Comparison of ENCODE assay signal across 25 cellular contexts in genomic region chr13:24716446-24716845, GRCh38. TPM values are rescaled to one million over a fixed set of nuclear protein-coding genes. Genes with fewer than 3 reads are reported as not detected.
"Had no signal": no experiment of that assay in that cellular context is flagged by ENCODE, and none has a peak within 500 bp of the region (broad histone marks: within the 10 kb centered on the region; RNA-seq: fewer than 3 reads in every experiment).

No MANE protein-coding gene starts in this region.

- H3K9me3 ChIP-seq: Peyer's patch, SJSA1 had no signal

- H3K27ac ChIP-seq: Peyer's patch, RWPE1, SJSA1 had no signal

- ATAC-seq: activated CD8-positive, alpha-beta memory T cell treated with anti-CD3 and anti-CD28 coated beads, Interleukin-2, amount 10 ng/mL, durations not matched to agents 7 days and 5 days had no signal

- H3K4me1 ChIP-seq: Peyer's patch, SJSA1 had no signal

- H3K4me3 ChIP-seq: Peyer's patch, SJSA1 had no signal

- H3K27ac Mint-ChIP-seq: activated B cell treated with CpG ODN at 0.5 μM for 24 hours; activated CD4-positive, alpha-beta T cell treated with anti-CD3 and anti-CD28 coated beads, Interleukin-2, amount 10 ng/mL, durations not matched to agents 24 days and 14 days; activated CD8-positive, alpha-beta memory T cell treated with anti-CD3 and anti-CD28 coated beads, Interleukin-2, amount 10 ng/mL, durations not matched to agents 7 days and 5 days; activated naive CD4-positive, alpha-beta T cell treated with anti-CD3 and anti-CD28 coated beads, Interleukin-2, amount 50 U/mL, for 24 hours; activated T-cell treated with anti-CD3 and anti-CD28 coated beads, Interleukin-2, amount 50 U/mL, for 24 hours; activated T-helper 1 cell treated with anti-CD3 and anti-CD28 coated beads, Interleukin-12 subunit alpha, Interleukin-12 subunit beta, Interleukin-2, Interleukin-4 antibody, amounts not matched to agents 30 ng/mL and 10 ng/mL and 1 ng/mL, durations not matched to agents 14 hours and 24 hours and 36 hours; T-helper 1 cell treated with Interleukin-12 subunit alpha and Interleukin-12 subunit beta and Interleukin-4 antibody, amounts not matched to agents 30 μg/mL and 1 μg/mL, for 36 hours had no signal

- H3K4me1 Mint-ChIP-seq: activated B cell treated with CpG ODN at 0.5 μM for 24 hours; activated naive CD4-positive, alpha-beta T cell treated with anti-CD3 and anti-CD28 coated beads, Interleukin-2, amount 50 U/mL, for 24 hours had no signal

- H3K36me3 ChIP-seq: Peyer's patch, SJSA1 had no signal

- H3K27me3 Mint-ChIP-seq: activated naive CD4-positive, alpha-beta T cell treated with anti-CD3 and anti-CD28 coated beads, Interleukin-2, amount 50 U/mL, for 24 hours had no signal

- DNase-seq: activated B cell treated with CpG ODN at 0.5 μM for 24 hours; activated CD4-positive, alpha-beta T cell treated with anti-CD3 and anti-CD28 coated beads for 1 hour; activated CD4-positive, alpha-beta T cell treated with anti-CD3 and anti-CD28 coated beads, Interleukin-2, amount 10 ng/mL, durations not matched to agents 24 days and 14 days; activated CD4-positive, alpha-beta T cell treated with anti-CD3 and anti-CD28 coated beads, Interleukin-2, amount 50 U/mL, for 48 hours; activated CD8-positive, alpha-beta memory T cell treated with anti-CD3 and anti-CD28 coated beads, Interleukin-2, amount 10 ng/mL, durations not matched to agents 7 days and 5 days; activated effector memory CD4-positive, alpha-beta T cell treated with Interleukin-2 at 50 U/mL for 16 hours; activated naive CD4-positive, alpha-beta T cell; activated T-cell treated with anti-CD3 and anti-CD28 coated beads, Interleukin-2, amount 50 U/mL, for 24 hours; aorta; central memory CD4-positive, alpha-beta T cell; MM.1S; NCI-H1105; NCI-H1436; NCI-H1694 treated with DMSO at 0.1 percent for 48 hours; NCI-H2081 treated with DMSO at 0.1 percent for 48 hours; NCI-H446; NCI-H524; Peyer's patch; SHP77 had no signal

- H3K27me3 ChIP-seq: Peyer's patch, SJSA1 had no signal

- H3K9me3 Mint-ChIP-seq: activated B cell treated with CpG ODN at 0.5 μM for 24 hours; activated CD4-positive, alpha-beta T cell treated with anti-CD3 and anti-CD28 coated beads, Interleukin-2, amount 10 ng/mL, durations not matched to agents 24 days and 14 days; activated naive CD4-positive, alpha-beta T cell treated with anti-CD3 and anti-CD28 coated beads, Interleukin-2, amount 50 U/mL, for 24 hours; activated T-cell treated with anti-CD3 and anti-CD28 coated beads, Interleukin-2, amount 50 U/mL, for 24 hours; activated T-helper 1 cell treated with anti-CD3 and anti-CD28 coated beads, Interleukin-12 subunit alpha, Interleukin-12 subunit beta, Interleukin-2, Interleukin-4 antibody, amounts not matched to agents 30 ng/mL and 10 ng/mL and 1 ng/mL, durations not matched to agents 14 hours and 24 hours and 36 hours; T-helper 1 cell treated with Interleukin-12 subunit alpha and Interleukin-12 subunit beta and Interleukin-4 antibody, amounts not matched to agents 30 μg/mL and 1 μg/mL, for 36 hours had no signal

- H3K4me3 Mint-ChIP-seq: activated B cell treated with CpG ODN at 0.5 μM for 24 hours; activated CD4-positive, alpha-beta T cell treated with anti-CD3 and anti-CD28 coated beads, Interleukin-2, amount 10 ng/mL, durations not matched to agents 24 days and 14 days; activated CD8-positive, alpha-beta memory T cell treated with anti-CD3 and anti-CD28 coated beads, Interleukin-2, amount 10 ng/mL, durations not matched to agents 7 days and 5 days; activated naive CD4-positive, alpha-beta T cell treated with anti-CD3 and anti-CD28 coated beads, Interleukin-2, amount 50 U/mL, for 24 hours; activated T-cell treated with anti-CD3 and anti-CD28 coated beads, Interleukin-2, amount 50 U/mL, for 24 hours; activated T-helper 1 cell treated with anti-CD3 and anti-CD28 coated beads, Interleukin-12 subunit alpha, Interleukin-12 subunit beta, Interleukin-2, Interleukin-4 antibody, amounts not matched to agents 30 ng/mL and 10 ng/mL and 1 ng/mL, durations not matched to agents 14 hours and 24 hours and 36 hours; T-helper 1 cell treated with Interleukin-12 subunit alpha and Interleukin-12 subunit beta and Interleukin-4 antibody, amounts not matched to agents 30 μg/mL and 1 μg/mL, for 36 hours had no signal

- H3K36me3 Mint-ChIP-seq: activated CD8-positive, alpha-beta memory T cell treated with anti-CD3 and anti-CD28 coated beads, Interleukin-2, amount 10 ng/mL, durations not matched to agents 7 days and 5 days; activated naive CD4-positive, alpha-beta T cell treated with anti-CD3 and anti-CD28 coated beads, Interleukin-2, amount 50 U/mL, for 24 hours had no signal

- FAIRE-seq: bronchial epithelial cell had no signal

RNA-seq across cellular contexts. Expression of gene ATP12A, which starts 36.2 kb away (rescaled TPM):
- total RNA-seq: activated B cell treated with CpG ODN at 0.5 μM for 24 hours, aorta, Peyer's patch, SJSA1 had no signal

RNA-seq across cellular contexts. Expression of gene RNF17, which starts 47.5 kb away (rescaled TPM):
- total RNA-seq: activated B cell treated with CpG ODN at 0.5 μM for 24 hours; activated CD4-positive, alpha-beta T cell treated with anti-CD3 and anti-CD28 coated beads, Interleukin-2, amount 10 ng/mL, durations not matched to agents 24 days and 14 days; activated CD8-positive, alpha-beta memory T cell treated with anti-CD3 and anti-CD28 coated beads, Interleukin-2, amount 10 ng/mL, durations not matched to agents 7 days and 5 days; activated T-helper 1 cell treated with anti-CD3 and anti-CD28 coated beads, Interleukin-12 subunit alpha, Interleukin-12 subunit beta, Interleukin-2, Interleukin-4 antibody, amounts not matched to agents 30 ng/mL and 10 ng/mL and 1 ng/mL, durations not matched to agents 14 hours and 24 hours and 36 hours; bronchial epithelial cell; Peyer's patch; SJSA1 had no signal
- polyA plus RNA-seq: aorta had no signal
